Comparison of ENCODE assay signal across 8 cellular contexts in genomic region chr11:6321961-6322362, GRCh38. TPM values are rescaled to one million over a fixed set of nuclear protein-coding genes. Genes with fewer than 3 reads are reported as not detected.
DNase-seq lines count a peak whose midpoint lies in the region; ATAC-seq and TF ChIP-seq lines count a peak whose summit lies in the region.

No MANE protein-coding gene starts in this region.

- peak overlapping the region; percentile 51 for H3K4me3 Mint-ChIP-seq in activated T-cell treated with anti-CD3 and anti-CD28 coated beads, Interleukin-2, amount 50 U/mL, for 4 hours
- no peak overlapping the region for H3K4me3 Mint-ChIP-seq in activated CD8-positive, alpha-beta T cell treated with anti-CD3 and anti-CD28 coated beads, Interleukin-2, amount 10 ng/mL, durations not matched to agents 7 days and 5 days

- intact Hi-C loops in transverse colon (cut with DNase I; ENCODE audit: low total_unique reads) (no loop called here), OCI-LY7 (cut with micrococcal nuclease; ENCODE audit: unreplicated experiment) (no loop called here)

- H3K9me2 ChIP-seq in hepatocyte (replicated peaks; ENCODE audit: insufficient read depth) (no peaks in the 10 kb centered on the region), OCI-LY7 (ENCODE audit: insufficient read depth, low read length) (no peaks in the 10 kb centered on the region)

- no peak overlapping the region for H3K4me2 ChIP-seq in hepatocyte
- no peak overlapping the region for H3K4me2 ChIP-seq in OCI-LY7 (ENCODE audit: low read length)

- in situ Hi-C loops in transverse colon (cut with MboI; ENCODE audit: low pct_ligation_motif_present in 1 of 4, low pct_unique_long_range_greater_than_20kb in 1 of 4, low sequenced_read_pairs in 3 of 4) = loop anchor here in 1 of 4 donors (25.0 kb wide), 1 partner anchor 285 kb away; the partner anchor contains the start of gene OR56A1

- H3K36me3 ChIP-seq in hepatocyte (replicated peaks; ENCODE audit: insufficient read depth, low read depth) (no peaks in the 10 kb centered on the region), transverse colon (no peaks in the 10 kb centered on the region), OCI-LY7 (ENCODE audit: insufficient read depth, low read length) (no peaks in the 10 kb centered on the region)

- peaks cover 41% of the 10 kb centered on the region for H3K27me3 Mint-ChIP-seq in activated T-cell treated with anti-CD3 and anti-CD28 coated beads, Interleukin-2, amount 50 U/mL, for 4 hours (ENCODE audit: low read depth)
- peaks cover 18% of the 10 kb centered on the region for H3K27me3 Mint-ChIP-seq in activated CD8-positive, alpha-beta T cell treated with anti-CD3 and anti-CD28 coated beads, Interleukin-2, amount 10 ng/mL, durations not matched to agents 7 days and 5 days (ENCODE audit: low read depth)

- POLR2A ChIA-PET in activated CD8-positive, alpha-beta T cell treated with anti-CD3 and anti-CD28 coated beads, Interleukin-2, amount 10 ng/mL, durations not matched to agents 7 days and 5 days (lab: Charles Lee) = interaction anchor here (1.0 kb wide), 1 partner anchor 159 kb away, joined by 3 read pairs; the partner anchor contains the start of genes ARFIP2 and TIMM10B
- POLR2A ChIA-PET in OCI-LY7 (lab: Charles Lee) = interaction anchor here (1.1 kb wide), 1 partner anchor 56 kb away, joined by 3 read pairs; no protein-coding TSS in a partner anchor

- H3K27me3 ChIP-seq in hepatocyte (no peaks in the 10 kb centered on the region), transverse colon (peaks cover 5% of the 10 kb centered on the region)

- H3K79me2 ChIP-seq in hepatocyte = peaks cover 6% of the 10 kb centered on the region
- H3K79me2 ChIP-seq in OCI-LY7 (ENCODE audit: insufficient read depth, low read depth, low read length) = no peaks in the 10 kb centered on the region

- H3K4me3 ChIP-seq in hepatocyte = no peak overlapping the region
- H3K4me3 ChIP-seq in transverse colon = no peak overlapping the region
- no peak overlapping the region for H3K4me3 ChIP-seq in OCI-LY7 (ENCODE audit: low read depth, low read length, poor library complexity, severe bottlenecking)

- H4K20me1 ChIP-seq in hepatocyte (ENCODE audit: insufficient read depth, poor library complexity, severe bottlenecking) (no peaks in the 10 kb centered on the region), OCI-LY7 (ENCODE audit: insufficient read depth, low read length) (no peaks in the 10 kb centered on the region)

- peak overlapping the region; percentile 97 for H3K27ac ChIP-seq in hepatocyte
- peak overlapping the region; percentile 90 to 96 (median 95) for H3K27ac ChIP-seq in transverse colon
- H3K27ac ChIP-seq in OCI-LY7 (ENCODE audit: low read depth, low read length, poor library complexity, severe bottlenecking) = no peak overlapping the region

- TF ChIP-seq EP300 in transverse colon (IDR thresholded peaks at IDR 0.05; ENCODE audit: low read depth) = no peak

- H3K27ac Mint-ChIP-seq in activated CD8-positive, alpha-beta T cell treated with anti-CD3 and anti-CD28 coated beads, Interleukin-2, amount 10 ng/mL, durations not matched to agents 7 days and 5 days = peak overlapping the region; percentile 41

- H3K9me3 Mint-ChIP-seq in activated T-cell treated with anti-CD3 and anti-CD28 coated beads, Interleukin-2, amount 50 U/mL, for 4 hours = no peaks in the 10 kb centered on the region
- no peaks in the 10 kb centered on the region for H3K9me3 Mint-ChIP-seq in activated CD8-positive, alpha-beta T cell treated with anti-CD3 and anti-CD28 coated beads, Interleukin-2, amount 10 ng/mL, durations not matched to agents 7 days and 5 days (ENCODE audit: insufficient read depth)

- H3K4me1 ChIP-seq in hepatocyte (ENCODE audit: insufficient read depth) (peaks cover 27% of the 10 kb centered on the region), transverse colon (peaks cover 5 to 36% (median 26%) of the 10 kb centered on the region in 4 donors), OCI-LY7 (ENCODE audit: insufficient read depth, low read length, poor library complexity, severe bottlenecking) (no peaks in the 10 kb centered on the region)

- no peak for DNase-seq in activated T-cell treated with anti-CD3 and anti-CD28 coated beads, Interleukin-2, amount 50 U/mL, for 4 hours
- no peak for DNase-seq in activated T-cell treated with anti-CD3 and anti-CD28 coated beads for 4 hours
- DNase-seq in activated CD8-positive, alpha-beta T cell treated with anti-CD3 and anti-CD28 coated beads, Interleukin-2, amount 10 ng/mL, durations not matched to agents 7 days and 5 days = no peak
- no peak for DNase-seq in hepatocyte (ENCODE audit: low spot score)
- DNase-seq in transverse colon = no peak
- no peak for DNase-seq in OCI-LY7 (ENCODE audit: low spot score)
- DNase-seq in cortex of kidney (lab: John Stamatoyannopoulos, UW) = no peak

- CTCF ChIA-PET in activated CD8-positive, alpha-beta T cell treated with anti-CD3 and anti-CD28 coated beads, Interleukin-2, amount 10 ng/mL, durations not matched to agents 7 days and 5 days (lab: Charles Lee) = interaction anchor here (0.7 to 5.2 kb wide), 6 partner anchors 9 to 57 kb away, joined by 3 to 28 read pairs (median 5); no protein-coding TSS in a partner anchor
- CTCF ChIA-PET in OCI-LY7 (lab: Charles Lee; ENCODE audit: unreplicated experiment) = no interaction called here

- ATAC-seq in activated T-cell treated with anti-CD3 and anti-CD28 coated beads, Interleukin-2, amount 50 U/mL, for 4 hours = peak; percentile 50 to 56
- no peak for ATAC-seq in activated CD8-positive, alpha-beta T cell treated with anti-CD3 and anti-CD28 coated beads, Interleukin-2, amount 10 ng/mL, durations not matched to agents 7 days and 5 days
- no peak for ATAC-seq in HG03135 (IDR thresholded peaks at IDR 0.05; ENCODE audit: unreplicated experiment)

- TF ChIP-seq CTCF in hepatocyte (IDR thresholded peaks at IDR 0.05; ENCODE audit: poor library complexity) (no peak), transverse colon (IDR thresholded peaks at IDR 0.05) (no peak), OCI-LY7 (conservative IDR thresholded peaks at IDR 0.05; ENCODE audit: low read length) (no peak)

- H3K9me3 ChIP-seq in hepatocyte (ENCODE audit: low read depth) (no peaks in the 10 kb centered on the region), transverse colon (no peaks in the 10 kb centered on the region), OCI-LY7 (ENCODE audit: low read length) (no peaks in the 10 kb centered on the region)

- peaks cover 26% of the 10 kb centered on the region for H3K4me1 Mint-ChIP-seq in activated T-cell treated with anti-CD3 and anti-CD28 coated beads, Interleukin-2, amount 50 U/mL, for 4 hours (ENCODE audit: low read depth)
- peaks cover 30% of the 10 kb centered on the region for H3K4me1 Mint-ChIP-seq in activated CD8-positive, alpha-beta T cell treated with anti-CD3 and anti-CD28 coated beads, Interleukin-2, amount 10 ng/mL, durations not matched to agents 7 days and 5 days (ENCODE audit: low read depth)

- 82% methylated on average over 2 of the region's 2 CpGs for WGBS in hepatocyte (ENCODE audit: low lambda C conversion rate, missing lambda C conversion rate)
- WGBS in transverse colon (ENCODE audit: low coverage in 1 of 2), 2 donors = 66 to 73% methylated on average over 2 of the region's 2 CpGs

- no peak for TF ChIP-seq POLR2A in transverse colon (IDR thresholded peaks at IDR 0.05)

- BruUV-seq in OCI-LY7 (replicated peaks; lab: Mats Ljungman, UMichigan) = no TSS peak

- no peak overlapping the region for H2AFZ ChIP-seq in hepatocyte
- no peak overlapping the region for H2AFZ ChIP-seq in OCI-LY7 (ENCODE audit: low read length)

- no peaks in the 10 kb centered on the region for H3K36me3 Mint-ChIP-seq in activated T-cell treated with anti-CD3 and anti-CD28 coated beads, Interleukin-2, amount 50 U/mL, for 4 hours (ENCODE audit: insufficient read depth)
- H3K36me3 Mint-ChIP-seq in activated CD8-positive, alpha-beta T cell treated with anti-CD3 and anti-CD28 coated beads, Interleukin-2, amount 10 ng/mL, durations not matched to agents 7 days and 5 days (ENCODE audit: low read depth) = no peaks in the 10 kb centered on the region

RNA-seq across cellular contexts. Expression of gene CAVIN3, which starts 1.7 kb away (rescaled TPM):
- total RNA-seq in activated T-cell treated with anti-CD3 and anti-CD28 coated beads, Interleukin-2, amount 50 U/mL, for 4 hours = 10 to 100 TPM in 2 of 3 donors, 1 to 10 TPM in 1; 8.6 to 26.1 (median 14.0) TPM
- total RNA-seq in activated CD8-positive, alpha-beta T cell treated with anti-CD3 and anti-CD28 coated beads, Interleukin-2, amount 10 ng/mL, durations not matched to agents 7 days and 5 days = 1 to 10 TPM; 1.0 to 1.2 TPM
- total RNA-seq in hepatocyte (70.3 and 93.3 TPM in 2 replicates), transverse colon (100 to 1,000 TPM in 1 of 4 donors, 10 to 100 TPM in 2, 1 to 10 TPM in 1; 8.2 to 124 (median 31.0) TPM), OCI-LY7 (2022) (not detected in 2 replicates)
- 115 and 128 TPM in 2 replicates for polyA plus RNA-seq in hepatocyte
- total RNA-seq in OCI-LY7 (2014; rRNA removed; shearing (Covaris generic)) = not detected in 2 replicates

Comparison
In these comparisons a context has a peak if more than half of its experiments do, and no peak if none do; other contexts are left out.
1. ATAC-seq: peak in activated T-cell treated with anti-CD3 and anti-CD28 coated beads, Interleukin-2, amount 50 U/mL, for 4 hours (2 of 2); none in activated CD8-positive, alpha-beta T cell treated with anti-CD3 and anti-CD28 coated beads, Interleukin-2, amount 10 ng/mL, durations not matched to agents 7 days and 5 days (single experiment) and HG03135 (single experiment).
2. RNA of gene CAVIN3, which starts 1.7 kb away (total RNA-seq): 70.3 to 93.3 TPM in hepatocyte, 8.2 to 124 TPM in transverse colon and 8.6 to 26.1 TPM in activated T-cell treated with anti-CD3 and anti-CD28 coated beads, Interleukin-2, amount 50 U/mL, for 4 hours; 1.0 to 1.2 TPM in activated CD8-positive, alpha-beta T cell treated with anti-CD3 and anti-CD28 coated beads, Interleukin-2, amount 10 ng/mL, durations not matched to agents 7 days and 5 days and not detected in OCI-LY7; every median in the first group is over 4 times any median in the second.